ENCODE assay signal across 29 cellular contexts in genomic region chr3:7396534-7396933, GRCh38.
"Had no signal": no experiment of that assay in that cellular context is flagged by ENCODE, and none has a peak within 500 bp of the region (broad histone marks: within the 10 kb centered on the region; RNA-seq: fewer than 3 reads in every experiment).

No MANE protein-coding gene starts in this region.

- H3K27ac Mint-ChIP-seq: dendritic cell treated with granulocyte-macrophage colony-stimulating factor and Interleukin-4, amounts not matched to agents 40 ng/mL and 50 ng/mL, for 4 days; effector memory CD8-positive, alpha-beta T cell; endodermal cell had no signal

- H3K36me3 ChIP-seq: esophagus muscularis mucosa, esophagus squamous epithelium, gastrocnemius medialis, gastroesophageal sphincter, heart left ventricle, heart right ventricle had no signal

- H3K4me3 Mint-ChIP-seq: dendritic cell treated with granulocyte-macrophage colony-stimulating factor and Interleukin-4, amounts not matched to agents 40 ng/mL and 50 ng/mL, for 4 days; effector memory CD8-positive, alpha-beta T cell; endodermal cell had no signal

- DNase-seq: cortex of kidney; dermis blood vessel endothelial cell; dorsolateral prefrontal cortex; effector CD4-positive, alpha-beta T cell; effector CD8-positive, alpha-beta T cell; effector memory CD4-positive, alpha-beta T cell; effector memory CD8-positive, alpha-beta T cell; endodermal cell; erythroblast; esophagus squamous epithelium; foreskin fibroblast; foreskin melanocyte; gastrocnemius medialis; glutamatergic neuron; head of caudate nucleus; heart left ventricle; heart right ventricle; hippocampal formation had no signal

- ATAC-seq: effector memory CD8-positive, alpha-beta T cell; esophagus mucosa; foreskin keratinocyte; gastrocnemius medialis; gastroesophageal sphincter; heart left ventricle; heart right ventricle had no signal

- H2AFZ ChIP-seq: hepatocyte had no signal

- H3K4me3 ChIP-seq: coronary artery, dorsolateral prefrontal cortex, esophagus muscularis mucosa, esophagus squamous epithelium, gastrocnemius medialis, gastroesophageal sphincter, heart left ventricle, heart right ventricle, hepatocyte had no signal

- H3K9me3 ChIP-seq: esophagus muscularis mucosa, esophagus squamous epithelium, gastrocnemius medialis, gastroesophageal sphincter, heart left ventricle, heart right ventricle had no signal

- H3K27ac ChIP-seq: coronary artery, dorsolateral prefrontal cortex, epithelial cell of prostate, esophagus muscularis mucosa, esophagus squamous epithelium, foreskin keratinocyte, gastrocnemius medialis, gastroesophageal sphincter, heart left ventricle, heart right ventricle, hepatocyte had no signal

- H3K79me2 ChIP-seq: hepatocyte had no signal

- H3K27me3 ChIP-seq: dorsolateral prefrontal cortex, esophagus muscularis mucosa, esophagus squamous epithelium, foreskin keratinocyte, gastrocnemius medialis, gastroesophageal sphincter, heart left ventricle, heart right ventricle, hepatocyte had no signal

- H3K4me1 ChIP-seq: esophagus muscularis mucosa, esophagus squamous epithelium, foreskin keratinocyte, gastrocnemius medialis, gastroesophageal sphincter, heart left ventricle, heart right ventricle had no signal

- H3K4me2 ChIP-seq: hepatocyte had no signal

- H3K9me3 Mint-ChIP-seq: endodermal cell had no signal

- H3K27me3 Mint-ChIP-seq: dendritic cell treated with granulocyte-macrophage colony-stimulating factor and Interleukin-4, amounts not matched to agents 40 ng/mL and 50 ng/mL, for 4 days; effector memory CD8-positive, alpha-beta T cell had no signal

- FAIRE-seq: endometrium, endothelial cell of umbilical vein, frontal cortex had no signal
